In genomic region chr17:64554028-64554637, GRCh38 we compare ENCODE assay signal across 15 cellular contexts.
"Had no signal": no experiment of that assay in that cellular context is flagged by ENCODE, and none has a peak within 500 bp of the region (broad histone marks: within the 10 kb centered on the region; RNA-seq: fewer than 3 reads in every experiment).

No MANE protein-coding gene starts in this region.

- H3K9me3 ChIP-seq: testis had no signal

- H3K9me3 Mint-ChIP-seq: activated naive CD4-positive, alpha-beta T cell treated with anti-CD3 and anti-CD28 coated beads, Interleukin-2, amount 10 ng/mL, durations not matched to agents 7 days and 5 days; activated T-helper 2 cell treated with anti-CD3 and anti-CD28 coated beads, Interferon-gamma antibody, Interleukin-2, Interleukin-4, amounts not matched to agents 10 μg/mL and 5 μg/mL and 100 μg/mL, durations not matched to agents 14 hours and 24 hours and 36 hours; nephron progenitor cell; stimulated activated naive CD8-positive, alpha-beta T cell treated with anti-CD3 and anti-CD28 coated beads, Interleukin-15, Interleukin-2, amounts not matched to agents 100 ng/mL and 50 ng/mL, for 24 hours had no signal

- H3K4me3 Mint-ChIP-seq: activated naive CD4-positive, alpha-beta T cell treated with anti-CD3 and anti-CD28 coated beads, Interleukin-2, amount 10 ng/mL, durations not matched to agents 7 days and 5 days; nephron progenitor cell; stimulated activated naive CD8-positive, alpha-beta T cell treated with anti-CD3 and anti-CD28 coated beads, Interleukin-15, Interleukin-2, amounts not matched to agents 100 ng/mL and 50 ng/mL, for 24 hours had no signal

- H3K27me3 Mint-ChIP-seq: activated naive CD4-positive, alpha-beta T cell treated with anti-CD3 and anti-CD28 coated beads, Interleukin-2, amount 10 ng/mL, durations not matched to agents 7 days and 5 days; stimulated activated naive CD8-positive, alpha-beta T cell treated with anti-CD3 and anti-CD28 coated beads, Interleukin-15, Interleukin-2, amounts not matched to agents 100 ng/mL and 50 ng/mL, for 24 hours had no signal

- H3K4me3 ChIP-seq: coronary artery, lung, testis had no signal

- H3K27me3 ChIP-seq: testis had no signal

- H3K27ac ChIP-seq: coronary artery, testis had no signal

- H3K4me1 Mint-ChIP-seq: activated naive CD4-positive, alpha-beta T cell treated with anti-CD3 and anti-CD28 coated beads, Interleukin-2, amount 10 ng/mL, durations not matched to agents 7 days and 5 days; nephron progenitor cell had no signal

- ATAC-seq: activated CD4-positive, CD25-positive, alpha-beta regulatory T cell treated with anti-CD3 and anti-CD28 coated beads, Interleukin-2, amount 50 U/mL, for 24 hours had no signal

- H3K27ac Mint-ChIP-seq: activated naive CD4-positive, alpha-beta T cell treated with anti-CD3 and anti-CD28 coated beads, Interleukin-2, amount 10 ng/mL, durations not matched to agents 7 days and 5 days; activated T-helper 2 cell treated with anti-CD3 and anti-CD28 coated beads, Interferon-gamma antibody, Interleukin-2, Interleukin-4, amounts not matched to agents 10 μg/mL and 5 μg/mL and 100 μg/mL, durations not matched to agents 14 hours and 24 hours and 36 hours; nephron progenitor cell; stimulated activated naive CD8-positive, alpha-beta T cell treated with anti-CD3 and anti-CD28 coated beads, Interleukin-15, Interleukin-2, amounts not matched to agents 100 ng/mL and 50 ng/mL, for 24 hours had no signal

- DNase-seq: activated CD4-positive, alpha-beta T cell treated with anti-CD3 and anti-CD28 coated beads, Interleukin-2, amount 50 U/mL, for 48 hours; activated CD8-positive, alpha-beta memory T cell treated with anti-CD3 and anti-CD28 coated beads, Interleukin-2, amount 50 U/mL, for 48 hours; activated naive CD4-positive, alpha-beta T cell treated with anti-CD3 and anti-CD28 coated beads, Interleukin-2, amount 10 ng/mL, durations not matched to agents 7 days and 5 days; effector memory CD4-positive, alpha-beta T cell; hippocampal formation; nephron progenitor cell; stimulated activated CD4-positive, alpha-beta T cell treated with anti-CD3 and anti-CD28 coated beads, Interleukin-4, amount 100 ng/mL, for 1 hour; stimulated activated CD8-positive, alpha-beta memory T cell treated with anti-CD3 and anti-CD28 coated beads, Interleukin-4, amount 100 ng/mL, for 48 hours; T-helper 2 cell; testis had no signal
